Comparison of ENCODE assay signal across 8 cellular contexts in genomic region chr6:138593100-138593877, GRCh38.
DNase-seq lines count a peak whose midpoint lies in the region; ATAC-seq and TF ChIP-seq lines count a peak whose summit lies in the region.

No MANE protein-coding gene starts in this region.

- H3K36me3 ChIP-seq in body of pancreas (replicated peaks in 1 of 2; ENCODE audit: insufficient read depth in 1 of 2, low read depth in 2 of 2), result no peaks in the 10 kb centered on the region

- H3K27ac ChIP-seq in body of pancreas, result peak overlapping the region in 2 of 4 donors; percentile 62 to 69

- WGBS in body of pancreas, 2 donors, result 31 to 40% methylated on average over 12 of the region's 12 CpGs

- DNase-seq in AG09319 (ENCODE audit: extremely low read depth, low read depth) (peak; percentile 93), GM19238 (ENCODE audit: insufficient read length, low spot score) (peak; percentile 26), SHP77 treated with DMSO at 0.1 percent for 48 hours (lab: John Stamatoyannopoulos, UW) (peak; percentile 56), body of pancreas (peak in 3 of 4 donors; percentile 21 to 68 (median 24)), kidney tubule cell (ENCODE audit: low spot score) (peak; percentile 91), NCI-H2107 (lab: John Stamatoyannopoulos, UW) (no peak)
- DNase-seq in stimulated activated CD4-positive, alpha-beta T cell treated with anti-CD3 and anti-CD28 coated beads, Interleukin-2, amount 100 ng/mL, for 48 hours, result peak; percentile 23 to 28

- H3K27me3 ChIP-seq in body of pancreas, result no peaks in the 10 kb centered on the region

- peaks cover 10% of the 10 kb centered on the region for H3K4me1 ChIP-seq in body of pancreas

- intact Hi-C loops in body of pancreas (cut with DNase I), result loop anchor here (5.0 kb wide), 2 partner anchors 166 to 169 kb away; no protein-coding TSS in a partner anchor

- no peaks in the 10 kb centered on the region for H3K9me3 ChIP-seq in body of pancreas

- TF ChIP-seq POLR2A in body of pancreas (IDR thresholded peaks at IDR 0.05), result peak in 2 of 3 donors; percentile 25 to 43

- no peak for TF ChIP-seq CTCF in AG09319 (IDR thresholded peaks at IDR 0.05; ENCODE audit: low read depth, low read length)
- no peak for TF ChIP-seq CTCF in body of pancreas (IDR thresholded peaks at IDR 0.05)

- ATAC-seq in HG03139 (IDR thresholded peaks at IDR 0.05; ENCODE audit: unreplicated experiment) (peak; percentile 72), body of pancreas (peak; percentile 67)

- no peak overlapping the region for H3K4me3 ChIP-seq in body of pancreas
